Comparison of ENCODE assay signal across 13 cellular contexts in the genomic region with DNA sequence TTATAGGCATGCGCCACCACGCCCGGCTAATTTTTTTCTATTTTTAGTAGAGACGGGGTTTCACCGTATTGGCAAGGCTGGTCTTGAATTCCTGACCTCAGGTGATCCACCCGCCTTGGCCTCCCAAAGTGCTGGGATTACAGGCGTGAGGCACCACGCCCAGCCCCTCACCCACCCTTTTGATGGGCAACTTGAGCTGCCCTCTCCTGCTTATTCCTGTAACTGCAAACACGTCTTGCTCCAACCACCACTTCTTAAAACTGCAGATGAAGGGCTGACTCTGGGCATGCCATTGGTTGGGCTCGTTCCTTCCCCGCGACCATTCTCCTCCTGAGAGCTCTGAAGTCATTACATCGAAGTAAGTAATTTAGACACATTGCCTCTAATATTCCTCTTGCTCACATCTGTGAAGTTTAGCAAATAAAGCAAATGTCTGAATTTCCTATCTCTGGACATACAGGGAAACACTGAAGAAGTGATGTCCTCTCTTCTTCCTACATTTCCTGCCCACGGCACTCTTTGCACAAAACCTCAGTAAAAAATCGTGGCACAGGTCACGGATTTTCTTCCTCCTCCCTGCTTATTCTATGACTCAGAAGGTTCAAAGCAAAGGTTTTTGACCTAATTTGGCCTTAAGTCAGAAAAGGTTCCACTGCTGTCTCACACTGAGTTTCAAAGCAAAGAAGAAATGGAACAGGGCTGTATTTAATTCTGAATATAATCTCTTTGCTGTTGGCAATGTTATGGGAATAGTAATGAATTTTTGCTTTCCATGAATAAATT.
DNase-seq lines count a peak whose midpoint lies in the region; ATAC-seq, FAIRE-seq and TF ChIP-seq lines count a peak whose summit lies in the region.
"Had no signal": no experiment of that assay in that cellular context is flagged by ENCODE, and none has a peak within 500 bp of the region (broad histone marks: within the 10 kb centered on the region; RNA-seq: fewer than 3 reads in every experiment).

No MANE protein-coding gene starts in this region.

- H3K4me3 ChIP-seq in endothelial cell of umbilical vein (replicated peaks in 1 of 3; ENCODE audit: insufficient read depth in 1 of 3, low read depth in 1 of 3, low read length in 3 of 3) (no peak overlapping the region), psoas muscle (no peak overlapping the region), esophagus muscularis mucosa (no peak overlapping the region)
- H3K4me3 ChIP-seq: left ventricle myocardium inferior, neural progenitor cell, skin epidermis had no signal

- WGBS in psoas muscle, 3 donors = 51 to 63% (median 56%) methylated on average over 16 of the region's 16 CpGs
- 88% methylated on average over 16 of the region's 16 CpGs for WGBS in esophagus muscularis mucosa

- FAIRE-seq in H54 (lab: Jason Lieb, UNC) (no peak), endothelial cell of umbilical vein (lab: Jason Lieb, UNC) (peak; percentile 26)

- peak overlapping the region; percentile 68 for H3K4me2 ChIP-seq in endothelial cell of umbilical vein (ENCODE audit: insufficient read depth, low read length)
- H3K4me2 ChIP-seq: neural progenitor cell had no signal

- dilution Hi-C loops in endothelial cell of umbilical vein (cut with MboI; ENCODE audit: extremely low pct_ligation_motif_present, low sequenced_read_pairs) = no loop called here

- H3K9ac ChIP-seq in endothelial cell of umbilical vein (replicated peaks; ENCODE audit: extremely low read depth, insufficient read depth, low read length) = no peak overlapping the region
- H3K9ac ChIP-seq: neural progenitor cell had no signal

- H3K9me3 ChIP-seq in endothelial cell of umbilical vein (replicated peaks; ENCODE audit: control insufficient read depth, insufficient read depth, low read length) = no peaks in the 10 kb centered on the region
- H3K9me3 ChIP-seq in psoas muscle = no peaks in the 10 kb centered on the region
- H3K9me3 ChIP-seq in esophagus muscularis mucosa = no peaks in the 10 kb centered on the region
- H3K9me3 ChIP-seq: left ventricle myocardium inferior had no signal

- no peak overlapping the region for H3K27ac ChIP-seq in RWPE1
- no peak overlapping the region for H3K27ac ChIP-seq in endothelial cell of umbilical vein (ENCODE audit: insufficient read depth, low read depth, low read length)
- H3K27ac ChIP-seq in psoas muscle = peak overlapping the region; percentile 58
- no peak overlapping the region for H3K27ac ChIP-seq in esophagus muscularis mucosa (replicated peaks in 1 of 4)
- H3K27ac ChIP-seq: left ventricle myocardium inferior, neural progenitor cell, skin epidermis had no signal

- no peaks in the 10 kb centered on the region for H3K79me2 ChIP-seq in endothelial cell of umbilical vein (ENCODE audit: control insufficient read depth, insufficient read depth, low read length)

- CTCF ChIA-PET in RWPE1 (lab: Yijun Ruan, JAX) = no interaction called here
- CTCF ChIA-PET in endothelial cell of umbilical vein (lab: Charles Lee) = interaction anchor here (1.7 to 2.7 kb wide), 3 partner anchors 10 to 24 kb away, joined by 5 to 11 read pairs (median 7); no protein-coding TSS in a partner anchor

- H3K27me3 ChIP-seq in endothelial cell of umbilical vein (ENCODE audit: control insufficient read depth in 2 of 2, insufficient read depth in 2 of 2, low read length in 2 of 2) (no peaks in the 10 kb centered on the region), psoas muscle (ENCODE audit: insufficient read depth in 3 of 3, low read length in 2 of 3) (no peaks in the 10 kb centered on the region), esophagus muscularis mucosa (no peaks in the 10 kb centered on the region)
- H3K27me3 ChIP-seq: neural progenitor cell had no signal

- TF ChIP-seq CTCF in RWPE1 (conservative IDR thresholded peaks at IDR 0.05; ENCODE audit: low read depth) (no peak), endothelial cell of umbilical vein (IDR thresholded peaks at IDR 0.05; ENCODE audit: extremely low read depth in 1 of 2, insufficient read depth in 1 of 2, low read depth in 1 of 2, low read length in 2 of 2) (no peak), psoas muscle (IDR thresholded peaks at IDR 0.05) (no peak), esophagus muscularis mucosa (IDR thresholded peaks at IDR 0.05) (no peak)

- TF ChIP-seq POLR2A in H54 (IDR thresholded peaks at IDR 0.05; ENCODE audit: low read depth, low read length) = no peak
- TF ChIP-seq POLR2A in endothelial cell of umbilical vein (IDR thresholded peaks at IDR 0.05; ENCODE audit: low read depth, low read length) = no peak
- TF ChIP-seq POLR2A in GM18505 (IDR thresholded peaks at IDR 0.05; ENCODE audit: borderline replicate concordance, extremely low read depth, insufficient read depth, insufficient read length) = no peak
- TF ChIP-seq POLR2A in esophagus muscularis mucosa (IDR thresholded peaks at IDR 0.05; ENCODE audit: low read depth) = no peak

- H3K9me1 ChIP-seq in endothelial cell of umbilical vein (replicated peaks; ENCODE audit: control insufficient read depth, extremely low read depth, insufficient read depth, low read length) = no peaks in the 10 kb centered on the region

- no TSS peak for BruUV-seq in endothelial cell of umbilical vein (replicated peaks; lab: Mats Ljungman, UMichigan)

- H3K4me1 ChIP-seq in endothelial cell of umbilical vein (ENCODE audit: control insufficient read depth, extremely low read depth, insufficient read depth, low read length) = peaks cover 24% of the 10 kb centered on the region
- H3K4me1 ChIP-seq in psoas muscle = peaks cover 28% of the 10 kb centered on the region
- peaks cover 0 to 17% (median 6%) of the 10 kb centered on the region in 4 donors for H3K4me1 ChIP-seq in esophagus muscularis mucosa

- H2AFZ ChIP-seq in endothelial cell of umbilical vein (ENCODE audit: low read depth, low read length) = no peak overlapping the region
- H2AFZ ChIP-seq: neural progenitor cell had no signal

- no peak for TF ChIP-seq EP300 in esophagus muscularis mucosa (IDR thresholded peaks at IDR 0.05)

- H3K36me3 ChIP-seq in endothelial cell of umbilical vein (ENCODE audit: control insufficient read depth in 2 of 2, extremely low read depth in 1 of 2, insufficient read depth in 2 of 2, low read length in 2 of 2) (no peaks in the 10 kb centered on the region), psoas muscle (ENCODE audit: insufficient read depth in 1 of 2, low read depth in 1 of 2) (peaks cover 0 to 3% of the 10 kb centered on the region in 2 donors), esophagus muscularis mucosa (no peaks in the 10 kb centered on the region)
- H3K36me3 ChIP-seq: left ventricle myocardium inferior, neural progenitor cell had no signal

- ATAC-seq in psoas muscle (peak; percentile 48 to 83 (median 68)), GM18505 (IDR thresholded peaks at IDR 0.05; ENCODE audit: unreplicated experiment) (no peak), GM18909 (IDR thresholded peaks at IDR 0.05; ENCODE audit: poor library complexity, unreplicated experiment) (no peak)

- intact Hi-C loops in endothelial cell of umbilical vein (cut with micrococcal nuclease) (loop anchor here (2.0 kb wide), 1 partner anchor 41 kb away; no protein-coding TSS in a partner anchor), psoas muscle (cut with DNase I) (no loop called here), esophagus muscularis mucosa (cut with DNase I) (no loop called here)

- POLR2A ChIA-PET in RWPE1 (lab: Yijun Ruan, JAX; ENCODE audit: low non-redundant PET) (no interaction called here), endothelial cell of umbilical vein (lab: Charles Lee) (no interaction called here)

- no peaks in the 10 kb centered on the region for H4K20me1 ChIP-seq in endothelial cell of umbilical vein (replicated peaks; ENCODE audit: control insufficient read depth, extremely low read depth, insufficient read depth, low read length)

- DNase-seq in H54 (ENCODE audit: insufficient read length, low spot score) (peak; percentile 54), RWPE1 (ENCODE audit: low spot score) (peak; percentile 15), endothelial cell of umbilical vein (ENCODE audit: low read depth, low spot score) (peak; percentile 40), psoas muscle (no peak), esophagus muscularis mucosa (ENCODE audit: extremely low spot score) (no peak)
- DNase-seq: COR-L47, left ventricle myocardium inferior, NCI-H1105 treated with DMSO at 0.1 percent for 48 hours, NCI-H446 had no signal

TF ChIP-seq in endothelial cell of umbilical vein, 7 proteins besides CTCF, POLR2A, EP300 and RAD21:
- TF ChIP-seq FOS (IDR thresholded peaks at IDR 0.05; ENCODE audit: borderline replicate concordance, insufficient read depth, low read length) = peak; percentile 57
- TF ChIP-seq EZH2 (IDR thresholded peaks at IDR 0.05; ENCODE audit: borderline replicate concordance, low read depth, low read length, severe bottlenecking) = no peak
- no peak for TF ChIP-seq JUN (IDR thresholded peaks at IDR 0.05; ENCODE audit: borderline replicate concordance, insufficient read depth, insufficient read length, low read depth)
TF ChIP-seq in endothelial cell of umbilical vein: peak in this region for 1.

Comparison
In these comparisons a context has a peak if more than half of its experiments do, and no peak if none do; other contexts are left out.
1. DNase-seq: peak in H54 (single experiment), RWPE1 (single experiment) and endothelial cell of umbilical vein (single experiment); none in psoas muscle (0 of 2) and esophagus muscularis mucosa (single experiment).
2. ATAC-seq: peak in psoas muscle (4 of 4); none in GM18505 (single experiment) and GM18909 (single experiment).